Comparison of ENCODE assay signal across 1 cellular context in genomic region chr22:46734830-46735453, GRCh38.
TF ChIP-seq lines count a peak whose summit lies in the region.

No MANE protein-coding gene starts in this region.

TF ChIP-seq in SK-N-SH, 30 proteins besides CTCF, POLR2A, EP300 and RAD21 (continued from another document):
- TF ChIP-seq ZBTB33 (IDR thresholded peaks at IDR 0.05; ENCODE audit: borderline replicate concordance, low read depth): no peak
- no peak for TF ChIP-seq TCF12 (IDR thresholded peaks at IDR 0.05)
- TF ChIP-seq ELF1 (IDR thresholded peaks at IDR 0.05): no peak
- no peak for TF ChIP-seq IRF3 (IDR thresholded peaks at IDR 0.05; ENCODE audit: low read depth, low read length)
- TF ChIP-seq YY1 (IDR thresholded peaks at IDR 0.05; ENCODE audit: low read depth): no peak
- TF ChIP-seq RXRA (IDR thresholded peaks at IDR 0.05; ENCODE audit: borderline replicate concordance, low read depth): no peak
- TF ChIP-seq GABPA (IDR thresholded peaks at IDR 0.05; ENCODE audit: low read depth): no peak
- TF ChIP-seq EZH2phosphoT487 (IDR thresholded peaks at IDR 0.05; ENCODE audit: borderline replicate concordance, low read depth): no peak
- no peak for TF ChIP-seq FOSL2 (IDR thresholded peaks at IDR 0.05; ENCODE audit: borderline replicate concordance, low read depth)
- TF ChIP-seq REST (IDR thresholded peaks at IDR 0.05; ENCODE audit: low read depth, low read length): no peak
- no peak for TF ChIP-seq RFX5 (IDR thresholded peaks at IDR 0.05; ENCODE audit: low read length)
- TF ChIP-seq MAX (IDR thresholded peaks at IDR 0.05; ENCODE audit: low read depth): no peak
- no peak for TF ChIP-seq NFIC (IDR thresholded peaks at IDR 0.05; ENCODE audit: borderline replicate concordance)
- no peak for TF ChIP-seq SMC3 (IDR thresholded peaks at IDR 0.05; ENCODE audit: low read depth, low read length)
- TF ChIP-seq TAF1 (IDR thresholded peaks at IDR 0.05; ENCODE audit: borderline replicate concordance, low read depth, low read length): no peak
